ENCODE assay signal across 17 cellular contexts in the genomic region with DNA sequence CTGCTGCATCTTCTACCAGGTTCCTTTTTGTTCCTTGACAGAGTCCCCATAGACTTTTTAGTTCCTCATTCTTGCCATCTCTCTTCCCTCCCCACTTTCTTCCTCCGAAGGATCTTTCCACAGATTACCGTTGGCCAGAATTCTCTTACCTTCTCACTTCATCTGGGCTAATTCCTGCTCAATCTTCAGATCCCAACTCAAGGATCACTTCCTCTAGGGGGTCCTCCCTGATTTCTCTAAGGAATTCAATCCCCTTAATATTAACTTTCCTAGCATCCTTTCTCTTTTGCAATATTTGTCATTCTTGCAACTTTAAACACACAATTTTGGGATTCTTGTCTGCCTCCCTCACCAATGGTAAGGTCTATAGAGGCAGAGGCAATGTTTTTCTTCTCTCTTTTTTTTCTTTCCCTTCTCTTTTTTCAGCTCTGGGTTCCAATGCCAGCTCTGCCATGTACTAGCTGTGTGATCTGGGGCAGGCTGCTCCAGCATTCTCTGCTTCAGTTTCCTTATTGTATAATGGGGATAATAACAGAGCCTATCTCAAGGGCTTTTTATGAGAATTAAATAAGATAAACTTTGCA. TPM values are rescaled to one million over a fixed set of nuclear protein-coding genes. Genes with fewer than 3 reads are reported as not detected.
DNase-seq lines count a peak whose midpoint lies in the region; ATAC-seq and TF ChIP-seq lines count a peak whose summit lies in the region.
"Had no signal": no experiment of that assay in that cellular context is flagged by ENCODE, and none has a peak within 500 bp of the region (broad histone marks: within the 10 kb centered on the region; RNA-seq: fewer than 3 reads in every experiment).

No MANE protein-coding gene starts in this region.

- peak overlapping the region; percentile 52; the same call in 1 of the 2 replicates for H3K56ac ChIP-seq in IMR-90 (ENCODE audit: extremely low read depth, insufficient read depth, low read length)

- H2AFZ ChIP-seq in IMR-90 (replicated peaks; ENCODE audit: low read length, poor library complexity): peak overlapping the region; percentile 34
- H2AFZ ChIP-seq in smooth muscle cell (ENCODE audit: low read depth): no peak overlapping the region

- peak overlapping the region; percentile 30; the same call in 1 of the 2 replicates for H4K5ac ChIP-seq in IMR-90 (ENCODE audit: low read depth, low read length)

- peak overlapping the region; percentile 95 for H4K91ac ChIP-seq in IMR-90 (ENCODE audit: insufficient read depth, low read depth, low read length)

- H3K27ac ChIP-seq in IMR-90 (ENCODE audit: insufficient read depth, low read length) (peak overlapping the region; percentile 43), smooth muscle cell (ENCODE audit: low read depth) (peak overlapping the region; percentile 97), breast epithelium (no peak overlapping the region), aorta (ENCODE audit: low read depth in 1 of 2, low read length in 2 of 2) (peak overlapping the region in 1 of 2 donors; percentile 67)

- H3K23ac ChIP-seq in IMR-90 (ENCODE audit: low read depth, low read length): peak overlapping the region; percentile 71

- POLR2A ChIA-PET in IMR-90 (lab: Charles Lee; ENCODE audit: unreplicated experiment): no interaction called here

- 0 out of 4 replicates have a peak, but pooled peaks cover 0 to 3% of the 10 kb centered on the region in 2 experiments for H3K79me1 ChIP-seq in IMR-90 (ENCODE audit: low read depth in 1 of 2, low read length in 2 of 2)

- ATAC-seq in IMR-90 (ENCODE audit: low read depth) (peak; percentile 22), SK-N-SH treated with all-trans-retinoic acid at 6 μM for 48 hours (peak; percentile 26), HG03039 (IDR thresholded peaks at IDR 0.05; ENCODE audit: unreplicated experiment) (no peak), aorta (ENCODE audit: low FRiP score) (no peak)
- ATAC-seq: CD8-positive, alpha-beta T cell; GM12878; WTC11 had no signal

- H2BK15ac ChIP-seq in IMR-90 (ENCODE audit: low read depth, low read length): peak overlapping the region; percentile 87; the same call in 2 of the 3 replicates

- H4K20me1 ChIP-seq in IMR-90 (ENCODE audit: insufficient read depth, low read length): no peaks in the 10 kb centered on the region
- no peaks in the 10 kb centered on the region for H4K20me1 ChIP-seq in smooth muscle cell (ENCODE audit: low read depth)

- H3K4me1 ChIP-seq in IMR-90 (ENCODE audit: control insufficient read depth, insufficient read depth, low read length): peaks cover 22% of the 10 kb centered on the region
- peaks cover 16% of the 10 kb centered on the region for H3K4me1 ChIP-seq in smooth muscle cell (ENCODE audit: low read depth)
- no peaks in the 10 kb centered on the region for H3K4me1 ChIP-seq in breast epithelium
- peaks cover 4 to 5% of the 10 kb centered on the region in 2 donors for H3K4me1 ChIP-seq in aorta (ENCODE audit: control insufficient read depth in 1 of 2, insufficient read depth in 2 of 2, low read length in 2 of 2)
- H3K4me1 ChIP-seq: HAP-1 had no signal

- peak overlapping the region; percentile 35 to 74; a peak in 3 of 4 replicates for H4K8ac ChIP-seq in IMR-90 (ENCODE audit: low read depth in 2 of 2, low read length in 2 of 2)

- H3K4me3 ChIP-seq in IMR-90 (ENCODE audit: insufficient read depth, low read depth, low read length) (no peak overlapping the region), fibroblast of the aortic adventitia (ENCODE audit: low read depth, low read length) (no peak overlapping the region), smooth muscle cell (no peak overlapping the region), breast epithelium (no peak overlapping the region), aorta (ENCODE audit: low read length in 2 of 2) (no peak overlapping the region)
- H3K4me3 ChIP-seq: GM12878, HAP-1 had no signal

- H3K9me1 ChIP-seq in IMR-90 (ENCODE audit: insufficient read depth, low read length): peaks cover 15% of the 10 kb centered on the region

- no TSS peak for BruUV-seq in IMR-90 (replicated peaks; lab: Mats Ljungman, UMichigan)

- H3K4me2 ChIP-seq in IMR-90 (ENCODE audit: low read depth, low read length) (no peak overlapping the region), smooth muscle cell (peak overlapping the region; percentile 14)

- H2AK9ac ChIP-seq in IMR-90 (replicated peaks; ENCODE audit: low read depth, low read length, poor library complexity): no peak overlapping the region

- H3K14ac ChIP-seq in IMR-90 (replicated peaks; ENCODE audit: low read depth, low read length): peak overlapping the region; percentile 77

- 92% methylated on average over 2 of the region's 2 CpGs; no CpG with 5 or more reads in 1 of the 2 experiments for WGBS in IMR-90 (ENCODE audit: extremely low coverage in 2 of 2, insufficient read length in 1 of 2), 2 experiments
- WGBS in smooth muscle cell (ENCODE audit: low lambda C conversion rate): 80% methylated on average over 2 of the region's 2 CpGs
- 53 to 68% methylated on average over 2 of the region's 2 CpGs for WGBS in aorta, 2 donors

- H3K9ac ChIP-seq in IMR-90 (ENCODE audit: low read depth, low read length) (no peak overlapping the region; the same call in 1 of the 2 replicates), smooth muscle cell (ENCODE audit: low read depth) (peak overlapping the region; percentile 37)

- TF ChIP-seq CTCF in IMR-90 (conservative IDR thresholded peaks at IDR 0.05; ENCODE audit: low read depth, low read length) (no peak), fibroblast of the aortic adventitia (IDR thresholded peaks at IDR 0.05; ENCODE audit: insufficient read depth, low read length) (no peak), smooth muscle cell (IDR thresholded peaks at IDR 0.05; ENCODE audit: borderline replicate concordance, insufficient read depth, poor library complexity, severe bottlenecking) (no peak), GM13976 (IDR thresholded peaks at IDR 0.05; ENCODE audit: borderline replicate concordance, control extremely low read depth, extremely low read depth, insufficient read depth, missing control alignments) (no peak), breast epithelium (IDR thresholded peaks at IDR 0.05) (no peak)

- TF ChIP-seq POLR2A in IMR-90 (IDR thresholded peaks at IDR 0.05; ENCODE audit: low read depth, low read length) (no peak), breast epithelium (IDR thresholded peaks at IDR 0.05) (no peak)

- peak overlapping the region; percentile 96 for H2BK20ac ChIP-seq in IMR-90 (ENCODE audit: low read depth, low read length)

- no peak for TF ChIP-seq RAD21 in IMR-90 (IDR thresholded peaks at IDR 0.05; ENCODE audit: low read length)

- H3K27me3 ChIP-seq in IMR-90 (ENCODE audit: control insufficient read depth, insufficient read depth, low read length): no peaks in the 10 kb centered on the region
- no peaks in the 10 kb centered on the region for H3K27me3 ChIP-seq in smooth muscle cell (ENCODE audit: low read depth)
- H3K27me3 ChIP-seq in breast epithelium: no peaks in the 10 kb centered on the region
- H3K27me3 ChIP-seq in aorta (ENCODE audit: control insufficient read depth in 1 of 2, insufficient read depth in 2 of 2, low read length in 1 of 2): no peaks in the 10 kb centered on the region

- peak overlapping the region; percentile 95 for H2BK120ac ChIP-seq in IMR-90 (ENCODE audit: low read depth, low read length)

- H3K18ac ChIP-seq in IMR-90 (ENCODE audit: low read depth, low read length): peak overlapping the region; percentile 83

- H3K9me3 ChIP-seq in IMR-90 (ENCODE audit: control insufficient read depth, insufficient read depth, low read length): no peaks in the 10 kb centered on the region
- H3K9me3 ChIP-seq in smooth muscle cell (replicated peaks; ENCODE audit: low read depth): no peaks in the 10 kb centered on the region
- no peaks in the 10 kb centered on the region for H3K9me3 ChIP-seq in breast epithelium
- H3K9me3 ChIP-seq in aorta (ENCODE audit: control insufficient read depth, low read length): no peaks in the 10 kb centered on the region
- H3K9me3 ChIP-seq: HAP-1 had no signal

- CTCF ChIA-PET in IMR-90 (lab: Yijun Ruan, JAX): no interaction called here

- dilution Hi-C loops in IMR-90 (cut with HindIII; ENCODE audit: low sequenced_read_pairs, unreplicated experiment): no loop called here

- peak overlapping the region; percentile 96 for H3K4ac ChIP-seq in IMR-90 (ENCODE audit: low read depth, low read length)

- H3K79me2 ChIP-seq in smooth muscle cell (ENCODE audit: low read depth): peaks cover 6% of the 10 kb centered on the region

- H3K36me3 ChIP-seq in IMR-90 (ENCODE audit: control insufficient read depth, insufficient read depth, low read length): no peaks in the 10 kb centered on the region
- H3K36me3 ChIP-seq in smooth muscle cell (ENCODE audit: low read depth): no peaks in the 10 kb centered on the region
- H3K36me3 ChIP-seq in breast epithelium: no peaks in the 10 kb centered on the region
- no peaks in the 10 kb centered on the region for H3K36me3 ChIP-seq in aorta (ENCODE audit: control insufficient read depth in 1 of 2, insufficient read depth in 2 of 2, low read length in 1 of 2)
- H3K36me3 ChIP-seq: HAP-1 had no signal

- H3F3A ChIP-seq in smooth muscle cell (ENCODE audit: low read depth): peaks cover 44% of the 10 kb centered on the region

- intact Hi-C loops in IMR-90 (cut with micrococcal nuclease): no loop called here
- intact Hi-C loops in breast epithelium (cut with DNase I; ENCODE audit: low total_unique reads): no loop called here
- intact Hi-C loops in aorta (cut with DNase I): no loop called here

- H2BK5ac ChIP-seq in IMR-90 (ENCODE audit: low read depth, low read length, poor library complexity, severe bottlenecking): peak overlapping the region; percentile 83

- H2AK5ac ChIP-seq in IMR-90 (ENCODE audit: low read depth, low read length): peak overlapping the region; percentile 96

- no peak for DNase-seq in IMR-90
- peak; percentile 49 for DNase-seq in fibroblast of the aortic adventitia (ENCODE audit: low read depth)
- no peak for DNase-seq in smooth muscle cell (lab: John Stamatoyannopoulos, UW; ENCODE audit: unreplicated experiment)
- no peak for DNase-seq in GM13976 (ENCODE audit: low spot score)
- DNase-seq in breast epithelium (ENCODE audit: low spot score in 2 of 2): no peak
- DNase-seq in aorta: no peak
- DNase-seq: CD8-positive, alpha-beta T cell; endodermal cell; NCI-H1105; NCI-H2227 treated with DMSO at 0.1 percent for 48 hours; occipital lobe; stimulated activated CD4-positive, alpha-beta T cell treated with anti-CD3 and anti-CD28 coated beads, Interleukin-15, amount 100 ng/mL, for 24 hours had no signal

- in situ Hi-C loops in IMR-90 (cut with MboI; ENCODE audit: low sequenced_read_pairs) (no loop called here), GM13976 (cut with MboI; ENCODE audit: low sequenced_read_pairs, unreplicated experiment) (no loop called here)

RNA-seq across cellular contexts. Expression of a gene that starts 5.4 kb away (rescaled TPM):
- total RNA-seq in IMR-90 (2012; rRNA removed) (6.6 and 8.3 TPM in 2 replicates), fibroblast of the aortic adventitia (ENCODE audit: low replicate concordance) (4.1 and 22.2 TPM in 2 replicates), smooth muscle cell (36.7 and 52.8 TPM in 2 replicates), breast epithelium (10 to 100 TPM in 1 of 3 donors, 1 to 10 TPM in 2; 5.0 to 26.2 (median 9.3) TPM), aorta (10 to 100 TPM; 10.9 to 21.5 TPM)
- polyA plus RNA-seq in IMR-90 (2012; rRNA removed) (6.8 and 8.1 TPM in 2 replicates), smooth muscle cell (39.6 and 67.5 TPM in 2 replicates), aorta (1 to 10 TPM; 4.4 to 8.7 TPM)
- polyA plus RNA-seq in IMR-90 (2012; cell fraction: cytosol; rRNA removed): 7.4 and 17.0 TPM in 2 replicates
- polyA plus RNA-seq in IMR-90 (2012; cell fraction: nucleus; rRNA removed; ENCODE audit: low replicate concordance): 17.7 and 50.6 TPM in 2 replicates
- total RNA-seq: CD8-positive, alpha-beta T cell; GM12878 had no signal

Comparison
In these comparisons a context has a peak if more than half of its experiments do, and no peak if none do; other contexts are left out.
1. ATAC-seq: peak in IMR-90 (single experiment) and SK-N-SH treated with all-trans-retinoic acid at 6 μM for 48 hours (single experiment); none in HG03039 (single experiment) and aorta (single experiment).
2. H3K27ac ChIP-seq: peak in IMR-90 (single experiment) and smooth muscle cell (single experiment); none in breast epithelium (0 of 2).